In the genomic region with DNA sequence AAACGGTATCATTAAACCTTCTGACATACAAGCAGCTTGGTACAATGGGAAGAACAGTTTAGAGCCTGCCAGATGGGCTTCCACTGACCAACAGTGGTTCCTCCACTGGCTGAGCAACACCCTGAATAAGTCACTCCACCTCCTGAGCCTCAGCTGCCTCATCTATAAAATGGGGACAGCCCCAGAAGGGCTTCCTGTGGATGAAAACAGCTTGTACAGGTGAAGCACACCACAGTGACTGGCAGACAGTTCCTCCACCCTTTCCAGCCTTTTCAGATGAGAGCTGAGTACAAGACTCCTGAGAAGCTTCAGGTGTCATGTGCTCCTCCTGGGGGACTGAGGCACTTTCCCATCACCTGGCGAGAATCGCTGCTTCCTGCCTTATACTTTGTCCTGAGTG, we compare ENCODE assay signal across 8 cellular contexts. TPM values are rescaled to one million over a fixed set of nuclear protein-coding genes. Genes with fewer than 3 reads are reported as not detected.
DNase-seq lines count a peak whose midpoint lies in the region; ATAC-seq, FAIRE-seq and TF ChIP-seq lines count a peak whose summit lies in the region.

No MANE protein-coding gene starts in this region.

- BruUV-seq in IMR-90 (replicated peaks; lab: Mats Ljungman, UMichigan) = no TSS peak

- H2AK9ac ChIP-seq in IMR-90 (replicated peaks; ENCODE audit: low read depth, low read length, poor library complexity) = no peak overlapping the region

- H3K23ac ChIP-seq in IMR-90 (ENCODE audit: low read depth, low read length) = peak overlapping the region; percentile 21

- H3K27ac Mint-ChIP-seq in naive thymus-derived CD8-positive, alpha-beta T cell = peak overlapping the region; percentile 89 to 97 (median 95)

- H4K5ac ChIP-seq in IMR-90 (ENCODE audit: low read depth, low read length) = no peak overlapping the region

- H3K36me3 ChIP-seq in IMR-90 (ENCODE audit: control insufficient read depth, insufficient read depth, low read length) = peaks cover 18% of the 10 kb centered on the region
- H3K36me3 ChIP-seq in brain microvascular endothelial cell (replicated peaks) = peaks cover 29% of the 10 kb centered on the region

- H2BK120ac ChIP-seq in IMR-90 (ENCODE audit: low read depth, low read length) = no peak overlapping the region

- H2BK20ac ChIP-seq in IMR-90 (ENCODE audit: low read depth, low read length) = no peak overlapping the region

- TF ChIP-seq POLR2A in IMR-90 (IDR thresholded peaks at IDR 0.05; ENCODE audit: low read depth, low read length) = no peak

- H3K9me1 ChIP-seq in IMR-90 (ENCODE audit: insufficient read depth, low read length) = peaks cover 47% of the 10 kb centered on the region

- no peak overlapping the region for H2BK5ac ChIP-seq in IMR-90 (ENCODE audit: low read depth, low read length, poor library complexity, severe bottlenecking)

- no peak for FAIRE-seq in urothelium cell line (lab: Jason Lieb, UNC)

- WGBS in IMR-90 (ENCODE audit: extremely low coverage in 2 of 2, insufficient read length in 1 of 2), 2 experiments = no CpG with 5 or more reads among the region's 3 CpGs

- H3K9ac ChIP-seq in IMR-90 (ENCODE audit: low read depth, low read length) = peak overlapping the region; percentile 97

- H3K27me3 ChIP-seq in IMR-90 (ENCODE audit: control insufficient read depth, insufficient read depth, low read length) (no peaks in the 10 kb centered on the region), brain microvascular endothelial cell (replicated peaks) (no peaks in the 10 kb centered on the region)

- no peak overlapping the region for H3K56ac ChIP-seq in IMR-90 (ENCODE audit: extremely low read depth, insufficient read depth, low read length)

- dilution Hi-C loops in IMR-90 (cut with HindIII; ENCODE audit: low sequenced_read_pairs, unreplicated experiment) = no loop called here

- peaks cover 0 to 41% (median 2%) of the 10 kb centered on the region in 3 donors for H3K36me3 Mint-ChIP-seq in naive thymus-derived CD8-positive, alpha-beta T cell

- H3K4me3 ChIP-seq in AG09309 (ENCODE audit: control insufficient read depth, low read depth, low read length) (peak overlapping the region; percentile 71; the same call in 1 of the 2 replicates), IMR-90 (ENCODE audit: insufficient read depth, low read depth, low read length) (no peak overlapping the region; the same call in 1 of the 2 replicates), brain microvascular endothelial cell (ENCODE audit: low read depth, low read length) (peak overlapping the region; percentile 89)

- H3K4ac ChIP-seq in IMR-90 (ENCODE audit: low read depth, low read length) = no peak overlapping the region

- H3K9me3 Mint-ChIP-seq in naive thymus-derived CD8-positive, alpha-beta T cell = no peaks in the 10 kb centered on the region

- in situ Hi-C loops in IMR-90 (cut with MboI; ENCODE audit: low sequenced_read_pairs) (loop anchor here (10.0 kb wide), 1 partner anchor 162 kb away; a partner anchor contains a TSS), brain microvascular endothelial cell (cut with HindIII; ENCODE audit: low pct_ligation_motif_present, low sequenced_read_pairs) (loop anchor here (10.0 kb wide), 1 partner anchor 152 kb away; no protein-coding TSS in a partner anchor)

- intact Hi-C loops in IMR-90 (cut with micrococcal nuclease) = no loop called here

- no peak overlapping the region for H4K8ac ChIP-seq in IMR-90 (ENCODE audit: low read depth in 2 of 2, low read length in 2 of 2)

- no peak for TF ChIP-seq CTCF in AG09309 (IDR thresholded peaks at IDR 0.05; ENCODE audit: control insufficient read depth, insufficient read depth, low read depth, low read length, missing control alignments)
- no peak for TF ChIP-seq CTCF in IMR-90 (conservative IDR thresholded peaks at IDR 0.05; ENCODE audit: low read depth, low read length)
- TF ChIP-seq CTCF in brain microvascular endothelial cell (IDR thresholded peaks at IDR 0.05; ENCODE audit: low read depth, low read length, missing control alignments) = no peak

- no peak overlapping the region for H2BK15ac ChIP-seq in IMR-90 (ENCODE audit: low read depth, low read length)

- H3K18ac ChIP-seq in IMR-90 (ENCODE audit: low read depth, low read length) = no peak overlapping the region

- ATAC-seq in IMR-90 (ENCODE audit: low read depth) (no peak), HG02973 (IDR thresholded peaks at IDR 0.05; ENCODE audit: unreplicated experiment) (no peak)
- no peak for ATAC-seq in naive thymus-derived CD8-positive, alpha-beta T cell

- H3K9me3 ChIP-seq in IMR-90 (ENCODE audit: control insufficient read depth, insufficient read depth, low read length) = no peaks in the 10 kb centered on the region

- DNase-seq in AG09309 (ENCODE audit: low read depth) (no peak), IMR-90 (no peak), brain microvascular endothelial cell (no peak), retina (no peak), urothelium cell line (ENCODE audit: low spot score) (no peak)
- DNase-seq in naive thymus-derived CD8-positive, alpha-beta T cell = no peak
- no peak for DNase-seq in NK-92 treated with Interleukin-12 subunit alpha and Interleukin-12 subunit beta, amount 100 ng/mL, for 24 hours (lab: John Stamatoyannopoulos, UW)

- no peak overlapping the region; the same call in 1 of the 2 replicates for H2AK5ac ChIP-seq in IMR-90 (ENCODE audit: low read depth, low read length)

- peak overlapping the region; percentile 93; the same call in 1 of the 2 replicates for H3K4me2 ChIP-seq in IMR-90 (ENCODE audit: low read depth, low read length)

- H3K14ac ChIP-seq in IMR-90 (replicated peaks; ENCODE audit: low read depth, low read length) = peak overlapping the region; percentile 8

- POLR2A ChIA-PET in IMR-90 (lab: Charles Lee; ENCODE audit: unreplicated experiment) = no interaction called here
- POLR2A ChIA-PET in naive thymus-derived CD8-positive, alpha-beta T cell (lab: Charles Lee) = interaction anchor here (0.8 to 28.2 kb wide), 7 partner anchors 8 to 115 kb away, joined by 3 to 808 read pairs (median 7); a partner anchor contains a TSS

- no peak overlapping the region for H2AFZ ChIP-seq in IMR-90 (replicated peaks; ENCODE audit: low read length, poor library complexity)

- peaks cover 68% of the 10 kb centered on the region for H4K20me1 ChIP-seq in IMR-90 (ENCODE audit: insufficient read depth, low read length)

- peaks cover 36% of the 10 kb centered on the region for H3K4me1 ChIP-seq in IMR-90 (ENCODE audit: control insufficient read depth, insufficient read depth, low read length)

- peaks cover 7 to 79% of the 10 kb centered on the region in 2 experiments for H3K79me1 ChIP-seq in IMR-90 (ENCODE audit: low read depth in 1 of 2, low read length in 2 of 2)

- peak overlapping the region; percentile 89 to 96 (median 94) for H3K4me3 Mint-ChIP-seq in naive thymus-derived CD8-positive, alpha-beta T cell

- H3K4me1 Mint-ChIP-seq in naive thymus-derived CD8-positive, alpha-beta T cell = peaks cover 48 to 88% (median 79%) of the 10 kb centered on the region in 4 donors

- H3K27ac ChIP-seq in IMR-90 (ENCODE audit: insufficient read depth, low read length) (peak overlapping the region; percentile 26; the same call in 1 of the 2 replicates), brain microvascular endothelial cell (peak overlapping the region; percentile 90)

- CTCF ChIA-PET in IMR-90 (lab: Yijun Ruan, JAX) = interaction anchor here (0.7 to 1.1 kb wide), 2 partner anchors 84 to 85 kb away, joined by 3 read pairs; no protein-coding TSS in a partner anchor

- no peak for TF ChIP-seq RAD21 in IMR-90 (IDR thresholded peaks at IDR 0.05; ENCODE audit: low read length)

- no peak overlapping the region for H4K91ac ChIP-seq in IMR-90 (ENCODE audit: insufficient read depth, low read depth, low read length)

- H3K27me3 Mint-ChIP-seq in naive thymus-derived CD8-positive, alpha-beta T cell = no peaks in the 10 kb centered on the region

TF ChIP-seq in IMR-90, 13 proteins besides CTCF, POLR2A, EP300 and RAD21:
- TF ChIP-seq FOS (IDR thresholded peaks at IDR 0.05; ENCODE audit: low read depth, low read length) = no peak
- TF ChIP-seq RFX5 (IDR thresholded peaks at IDR 0.05; ENCODE audit: low read depth, low read length) = no peak
- no peak for TF ChIP-seq SMC3 (IDR thresholded peaks at IDR 0.05; ENCODE audit: low read depth, low read length)
- TF ChIP-seq, protein P1, sequence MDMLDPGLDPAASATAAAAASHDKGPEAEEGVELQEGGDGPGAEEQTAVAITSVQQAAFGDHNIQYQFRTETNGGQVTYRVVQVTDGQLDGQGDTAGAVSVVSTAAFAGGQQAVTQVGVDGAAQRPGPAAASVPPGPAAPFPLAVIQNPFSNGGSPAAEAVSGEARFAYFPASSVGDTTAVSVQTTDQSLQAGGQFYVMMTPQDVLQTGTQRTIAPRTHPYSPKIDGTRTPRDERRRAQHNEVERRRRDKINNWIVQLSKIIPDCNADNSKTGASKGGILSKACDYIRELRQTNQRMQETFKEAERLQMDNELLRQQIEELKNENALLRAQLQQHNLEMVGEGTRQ (IDR thresholded peaks at IDR 0.05; ENCODE audit: low read depth, low read length) = no peak
TF ChIP-seq in IMR-90: peak in this region for 0.

RNA-seq across cellular contexts. Expression of a gene that starts 2.1 kb away (rescaled TPM):
- 180 and 216 TPM in 2 replicates for total RNA-seq in IMR-90 (2012; rRNA removed)
- 271 and 304 TPM in 2 replicates for polyA plus RNA-seq in IMR-90 (2012; rRNA removed)
- 189 and 234 TPM in 2 replicates for polyA plus RNA-seq in IMR-90 (2012; cell fraction: cytosol; rRNA removed)
- polyA plus RNA-seq in IMR-90 (2012; cell fraction: nucleus; rRNA removed; ENCODE audit: low replicate concordance) = 74.4 and 139 TPM in 2 replicates
- total RNA-seq in naive thymus-derived CD8-positive, alpha-beta T cell = 100 to 1,000 TPM; 268 to 289 TPM
- polyA plus RNA-seq in naive thymus-derived CD8-positive, alpha-beta T cell = 100 to 1,000 TPM; 475 to 592 (median 562) TPM
